ENCODE assay signal across 21 cellular contexts in genomic region chr15:49436786-49437185, GRCh38. TPM values are rescaled to one million over a fixed set of nuclear protein-coding genes. Genes with fewer than 3 reads are reported as not detected.
"Had no signal": no experiment of that assay in that cellular context is flagged by ENCODE, and none has a peak within 500 bp of the region (broad histone marks: within the 10 kb centered on the region; RNA-seq: fewer than 3 reads in every experiment).

No MANE protein-coding gene starts in this region.

- H3K36me3 ChIP-seq: breast epithelium, colonic mucosa, left lung, WERI-Rb-1 had no signal

- ATAC-seq: left lung; natural killer cell treated with Interleukin-12 subunit alpha and Interleukin-12 subunit beta and Interleukin-15 and Interleukin-18, amount 100 ng/mL, for 72 hours had no signal

- H3K4me3 ChIP-seq: colonic mucosa, hepatocyte, left lung had no signal

- DNase-seq: activated CD4-positive, CD25-positive, alpha-beta regulatory T cell treated with anti-CD3 and anti-CD28 coated beads, Interleukin-2, amount 50 U/mL, for 72 hours; activated T-cell treated with anti-CD3 and anti-CD28 coated beads, Interleukin-2, amount 50 U/mL, for 1 hour; colonic mucosa; endodermal cell; foreskin melanocyte; glutamatergic neuron; kidney glomerular epithelial cell; left lung; midbrain; retina; stimulated activated CD4-positive, alpha-beta T cell treated with anti-CD3 and anti-CD28 coated beads, Interleukin-4, amount 100 ng/mL, for 24 hours; stimulated activated naive CD4-positive, alpha-beta T cell treated with Interleukin-2 at 50 U/mL for 16 hours; T-helper 1 cell; WERI-Rb-1 had no signal

- H3K27me3 ChIP-seq: breast epithelium, colonic mucosa, hepatocyte, left lung had no signal

- H3K9me3 Mint-ChIP-seq: central memory CD8-positive, alpha-beta T cell; endodermal cell; natural killer cell treated with Interleukin-12 subunit alpha and Interleukin-12 subunit beta and Interleukin-15 and Interleukin-18, amount 100 ng/mL, for 72 hours had no signal

- H3K27ac ChIP-seq: breast epithelium, colonic mucosa, epithelial cell of prostate, hepatocyte, WERI-Rb-1 had no signal

- H3K27ac Mint-ChIP-seq: activated naive CD8-positive, alpha-beta T cell; endodermal cell; natural killer cell treated with Interleukin-12 subunit alpha and Interleukin-12 subunit beta and Interleukin-15 and Interleukin-18, amount 100 ng/mL, for 72 hours had no signal

- H3K27me3 Mint-ChIP-seq: activated naive CD8-positive, alpha-beta T cell had no signal

- H3K4me3 Mint-ChIP-seq: activated naive CD8-positive, alpha-beta T cell; central memory CD8-positive, alpha-beta T cell; endodermal cell; natural killer cell treated with Interleukin-12 subunit alpha and Interleukin-12 subunit beta and Interleukin-15 and Interleukin-18, amount 100 ng/mL, for 72 hours had no signal

- H3K36me3 Mint-ChIP-seq: activated naive CD8-positive, alpha-beta T cell; natural killer cell treated with Interleukin-12 subunit alpha and Interleukin-12 subunit beta and Interleukin-15 and Interleukin-18, amount 100 ng/mL, for 72 hours had no signal

- H3K9me3 ChIP-seq: breast epithelium, colonic mucosa, left lung had no signal

- H3K4me1 ChIP-seq: breast epithelium, colonic mucosa had no signal

RNA-seq across cellular contexts. Expression of gene FGF7, which starts 13.7 kb away (rescaled TPM):
- total RNA-seq: endodermal cell; lung microvascular endothelial cell; natural killer cell treated with Interleukin-12 subunit alpha and Interleukin-12 subunit beta and Interleukin-15 and Interleukin-18, amount 100 ng/mL, for 72 hours had no signal
